9 cellular contexts compared by ENCODE assay signal in genomic region chr7:142384508-142384922, GRCh38.
A peak's percentile ranks its signal among the peaks of the same experiment; 100 is the strongest.
DNase-seq lines count a peak whose midpoint lies in the region; ATAC-seq, FAIRE-seq and TF ChIP-seq lines count a peak whose summit lies in the region.
"Had no signal": no experiment of that assay in that cellular context is flagged by ENCODE, and none has a peak within 500 bp of the region (broad histone marks: within the 10 kb centered on the region; RNA-seq: fewer than 3 reads in every experiment).

No MANE protein-coding gene starts in this region.

- peak overlapping the region; percentile 78 for H2AFZ ChIP-seq in mesenchymal stem cell (ENCODE audit: low read depth, low read length)

- no peak for ATAC-seq in GM21447 (IDR thresholded peaks at IDR 0.05; ENCODE audit: unreplicated experiment)

- H3K4ac ChIP-seq in mesenchymal stem cell (ENCODE audit: low read depth in 1 of 2, low read length in 2 of 2): no peak overlapping the region

- H2BK120ac ChIP-seq in mesenchymal stem cell (ENCODE audit: low read depth, low read length): peak overlapping the region; percentile 23

- no peaks in the 10 kb centered on the region for H3K79me1 ChIP-seq in mesenchymal stem cell (replicated peaks; ENCODE audit: low read length, poor library complexity, severe bottlenecking)

- no peak overlapping the region for H3K4me2 ChIP-seq in mesenchymal stem cell (ENCODE audit: low read length, poor library complexity, severe bottlenecking)

- H2BK12ac ChIP-seq in mesenchymal stem cell (ENCODE audit: low read length in 2 of 2): peak overlapping the region; percentile 55 to 62

- H3K9ac ChIP-seq in mesenchymal stem cell (ENCODE audit: low read length): peak overlapping the region; percentile 31

- H3K14ac ChIP-seq in mesenchymal stem cell (ENCODE audit: low read length in 2 of 2): no peak overlapping the region

- H3K4me3 ChIP-seq in mesenchymal stem cell (ENCODE audit: insufficient read depth in 1 of 2, low read depth in 1 of 2, low read length in 2 of 2): no peak overlapping the region

- no peaks in the 10 kb centered on the region for H3K36me3 ChIP-seq in mesenchymal stem cell (ENCODE audit: control insufficient read depth in 1 of 2, insufficient read depth in 2 of 2, low read depth in 1 of 2, low read length in 2 of 2)

- WGBS in mesenchymal stem cell: 58% methylated on average over 11 of the region's 11 CpGs

- no peak overlapping the region for H3K27ac ChIP-seq in mesenchymal stem cell (ENCODE audit: low read length, poor library complexity, severe bottlenecking)

- no peak overlapping the region for H3K23ac ChIP-seq in mesenchymal stem cell (ENCODE audit: low read length in 2 of 2)

- peak overlapping the region in 1 of 2 experiments; percentile 22 for H3K18ac ChIP-seq in mesenchymal stem cell (ENCODE audit: low read depth in 1 of 2, low read length in 2 of 2)

- FAIRE-seq in HTR-8/SVneo (lab: Jason Lieb, UNC): no peak
- no peak for FAIRE-seq in D721Med (lab: Jason Lieb, UNC)
- no peak for FAIRE-seq in GM19239 (lab: Jason Lieb, UNC)
- FAIRE-seq: endothelial cell of umbilical vein had no signal

- peak overlapping the region; percentile 86 for H4K91ac ChIP-seq in mesenchymal stem cell (ENCODE audit: low read length)

- TF ChIP-seq CTCF in D721Med (IDR thresholded peaks at IDR 0.05; ENCODE audit: insufficient read depth, missing control alignments): no peak

- H3K27me3 ChIP-seq in mesenchymal stem cell (ENCODE audit: control insufficient read depth in 1 of 2, insufficient read depth in 1 of 2, low read length in 2 of 2): no peaks in the 10 kb centered on the region

- no peak overlapping the region for H2BK15ac ChIP-seq in mesenchymal stem cell (ENCODE audit: low read depth, poor library complexity, severe bottlenecking)

- H2BK5ac ChIP-seq in mesenchymal stem cell (ENCODE audit: low read depth, low read length, poor library complexity, severe bottlenecking): no peak overlapping the region

- no peak overlapping the region for H2AK5ac ChIP-seq in mesenchymal stem cell (ENCODE audit: low read length, severe bottlenecking)

- H4K8ac ChIP-seq in mesenchymal stem cell (ENCODE audit: low read length): peak overlapping the region; percentile 78

- H3K9me3 ChIP-seq in mesenchymal stem cell (ENCODE audit: control insufficient read depth, low read length): no peaks in the 10 kb centered on the region

- peaks cover 10% of the 10 kb centered on the region for H3K4me1 ChIP-seq in mesenchymal stem cell (ENCODE audit: control insufficient read depth, insufficient read depth, low read depth, low read length)

- DNase-seq in GF-D8 (lab: John Stamatoyannopoulos, UW) (peak; percentile 99), HTR-8/SVneo (ENCODE audit: insufficient read length, low spot score) (peak; percentile 31), mesenchymal stem cell (peak; percentile 71), D721Med (ENCODE audit: insufficient read length, low spot score) (no peak), GM19239 (ENCODE audit: insufficient read length, low spot score) (no peak), COLO668 (lab: John Stamatoyannopoulos, UW; ENCODE audit: unreplicated experiment) (no peak)
- peak; percentile 69 for DNase-seq in activated CD8-positive, alpha-beta memory T cell treated with anti-CD3 and anti-CD28 coated beads, Interleukin-2, amount 50 U/mL, for 48 hours

Comparison
In these comparisons a context has a peak if more than half of its experiments do, and no peak if none do; other contexts are left out.
1. DNase-seq: peak in GF-D8 (single experiment), HTR-8/SVneo (single experiment), activated CD8-positive, alpha-beta memory T cell treated with anti-CD3 and anti-CD28 coated beads, Interleukin-2, amount 50 U/mL, for 48 hours (single experiment) and mesenchymal stem cell (single experiment); none in D721Med (single experiment), GM19239 (single experiment) and COLO668 (single experiment).